In genomic region chr19:39471756-39472536, GRCh38 we compare ENCODE assay signal across 1 cellular context.
A peak's percentile ranks its signal among the peaks of the same experiment; 100 is the strongest.
TF ChIP-seq lines count a peak whose summit lies in the region.

No MANE protein-coding gene starts in this region.

TF ChIP-seq in HEK293, 187 proteins besides CTCF, POLR2A, EP300 and RAD21 (continued from another document):
- TF ChIP-seq ZNF747 (tag by site-specific recombination; IDR thresholded peaks at IDR 0.05) (no peak), EGR2 (tag by site-specific recombination; IDR thresholded peaks at IDR 0.05; ENCODE audit: low read depth) (peak; percentile 55), GFI1B (tag by site-specific recombination; IDR thresholded peaks at IDR 0.05) (no peak), REPIN1 (tag by site-specific recombination; IDR thresholded peaks at IDR 0.05; ENCODE audit: low read depth) (no peak)
